Comparison of ENCODE assay signal across 21 cellular contexts in genomic region chr1:99228153-99228552, GRCh38. TPM values are rescaled to one million over a fixed set of nuclear protein-coding genes. Genes with fewer than 3 reads are reported as not detected.
DNase-seq lines count a peak whose midpoint lies in the region; ATAC-seq lines count a peak whose summit lies in the region.
"Had no signal": no experiment of that assay in that cellular context is flagged by ENCODE, and none has a peak within 500 bp of the region (broad histone marks: within the 10 kb centered on the region; RNA-seq: fewer than 3 reads in every experiment).

No MANE protein-coding gene starts in this region.

- H4K12ac ChIP-seq in trophoblast cell (ENCODE audit: low read depth, low read length): no peak overlapping the region

- H3K4me3 ChIP-seq in trophoblast cell (ENCODE audit: low read depth, low read length): no peak overlapping the region
- H3K4me3 ChIP-seq: dorsolateral prefrontal cortex, left lung, pancreas, testis had no signal

- no peak overlapping the region for H3K23ac ChIP-seq in trophoblast cell (ENCODE audit: low read length)

- no peak overlapping the region for H3K4ac ChIP-seq in trophoblast cell (ENCODE audit: low read depth, low read length)

- H3K9ac ChIP-seq in trophoblast cell (ENCODE audit: low read length): no peak overlapping the region

- no peak overlapping the region for H2BK12ac ChIP-seq in trophoblast cell (ENCODE audit: low read length)

- no peak overlapping the region for H3K4me2 ChIP-seq in trophoblast cell (ENCODE audit: low read length)

- H3K18ac ChIP-seq in trophoblast cell (ENCODE audit: low read length): no peak overlapping the region

- H2AFZ ChIP-seq in trophoblast cell (ENCODE audit: insufficient read depth, low read length, poor library complexity): no peak overlapping the region

- ATAC-seq in GM19328 (IDR thresholded peaks at IDR 0.05; ENCODE audit: unreplicated experiment) (peak; percentile 72), GM21786 (IDR thresholded peaks at IDR 0.05; ENCODE audit: unreplicated experiment) (peak; percentile 66), HG03354 (IDR thresholded peaks at IDR 0.05; ENCODE audit: poor library complexity, severe bottlenecking, unreplicated experiment) (peak; percentile 64), GM19452 (IDR thresholded peaks at IDR 0.05; ENCODE audit: unreplicated experiment) (no peak)
- ATAC-seq: left lung, pancreas had no signal

- H3K14ac ChIP-seq in trophoblast cell (ENCODE audit: low read length): no peak overlapping the region

- no peak overlapping the region for H2BK120ac ChIP-seq in trophoblast cell (ENCODE audit: insufficient read depth, low read length, poor library complexity)

- no peaks in the 10 kb centered on the region for H3K9me3 ChIP-seq in trophoblast cell (ENCODE audit: insufficient read depth, low read depth, low read length)
- H3K9me3 ChIP-seq: BE2C, left lung, pancreas, testis had no signal

- H4K8ac ChIP-seq in trophoblast cell (ENCODE audit: low read depth, low read length): no peak overlapping the region

- DNase-seq in trophoblast cell (no peak), NCI-H748 (lab: John Stamatoyannopoulos, UW; ENCODE audit: unreplicated experiment) (no peak)
- no peak for DNase-seq in activated CD8-positive, alpha-beta memory T cell treated with anti-CD3 and anti-CD28 coated beads, Interleukin-2, amount 50 U/mL, for 48 hours
- DNase-seq: activated CD4-positive, alpha-beta T cell treated with anti-CD3 and anti-CD28 coated beads, Interleukin-2, amount 50 U/mL, for 4 hours; activated naive CD8-positive, alpha-beta T cell treated with anti-CD3 and anti-CD28 coated beads, Interleukin-2, amount 10 ng/mL, durations not matched to agents 7 days and 5 days; activated T-cell treated with anti-CD3 and anti-CD28 coated beads, Interleukin-2, amount 50 U/mL, for 48 hours; dorsolateral prefrontal cortex; erythroblast; GF-D8; left lung; NCI-H1092; pancreas; stimulated activated CD4-positive, alpha-beta T cell treated with anti-CD3 and anti-CD28 coated beads, Interleukin-2, amount 100 ng/mL, for 48 hours; SW 1271; testis had no signal

- H2BK5ac ChIP-seq in trophoblast cell (ENCODE audit: low read depth, low read length, poor library complexity): no peak overlapping the region

- no CpG with 5 or more reads among the region's 2 CpGs for WGBS in trophoblast cell (ENCODE audit: extremely low coverage, insufficient coverage, insufficient read length)

- no peak overlapping the region for H2AK5ac ChIP-seq in trophoblast cell (ENCODE audit: low read length)

- H3K27me3 ChIP-seq in trophoblast cell (ENCODE audit: insufficient read depth, low read length): no peaks in the 10 kb centered on the region
- H3K27me3 ChIP-seq: BE2C, dorsolateral prefrontal cortex, left lung, pancreas, testis had no signal

- H3K79me1 ChIP-seq in trophoblast cell (ENCODE audit: low read length): no peaks in the 10 kb centered on the region

- H3K27ac ChIP-seq in trophoblast cell (ENCODE audit: low read depth, low read length): no peak overlapping the region
- H3K27ac ChIP-seq: HL-60, left lung, pancreas, testis had no signal

- no peak overlapping the region for H4K91ac ChIP-seq in trophoblast cell (ENCODE audit: low read depth, low read length)

- no peaks in the 10 kb centered on the region for H3K79me2 ChIP-seq in trophoblast cell (ENCODE audit: control insufficient read depth, insufficient read depth, low read length, poor library complexity)

- H3K36me3 ChIP-seq in trophoblast cell (ENCODE audit: control insufficient read depth in 1 of 2, insufficient read depth in 2 of 2, low read length in 2 of 2): no peaks in the 10 kb centered on the region
- H3K36me3 ChIP-seq: BE2C, left lung, pancreas had no signal

- peaks cover 0 to 4% of the 10 kb centered on the region in 2 experiments for H3K4me1 ChIP-seq in trophoblast cell (ENCODE audit: control insufficient read depth in 1 of 2, insufficient read depth in 2 of 2, low read length in 2 of 2)
- H3K4me1 ChIP-seq: left lung, pancreas, testis had no signal

RNA-seq across cellular contexts. Expression of gene PLPPR4, which starts 36.1 kb away (rescaled TPM):
- 0.10 and 0.12 TPM in 2 replicates for polyA plus RNA-seq in trophoblast cell (2013)
